9 cellular contexts compared by ENCODE assay signal in the genomic region with DNA sequence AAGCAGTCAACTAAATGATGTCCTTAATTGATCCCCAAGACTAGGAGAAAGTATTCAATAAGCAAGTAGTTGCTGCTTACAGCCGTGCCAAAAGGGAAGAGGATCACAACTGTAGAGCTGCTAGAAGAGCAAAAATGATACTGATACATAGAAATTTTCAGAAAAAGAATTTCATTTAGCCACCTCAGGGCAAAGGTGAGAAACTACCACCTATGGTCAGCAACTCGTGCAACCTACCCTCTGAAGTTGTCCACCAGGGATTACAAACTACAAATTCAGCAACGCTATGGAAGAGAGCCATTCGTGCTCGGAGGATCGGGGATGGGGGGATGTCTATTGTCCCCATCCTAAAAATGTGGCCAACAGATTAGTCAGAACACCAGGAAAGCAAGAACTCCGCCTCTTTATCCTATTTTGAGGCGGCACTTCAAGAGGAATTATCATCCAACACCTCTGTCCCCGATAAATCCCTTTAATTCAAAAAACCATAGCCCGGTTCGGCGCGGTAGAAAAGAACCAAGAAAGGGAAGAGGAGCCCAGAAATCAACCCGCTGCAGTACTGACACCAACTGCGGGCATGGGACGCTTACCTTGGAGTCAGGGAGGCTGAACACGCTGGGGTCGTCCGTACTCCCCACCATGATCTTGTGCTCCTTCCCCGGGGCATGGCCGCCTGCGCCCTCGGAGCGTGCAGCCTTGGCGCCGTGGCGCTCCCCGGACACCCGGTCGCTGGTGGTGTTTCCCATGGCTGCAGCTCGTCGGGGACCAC. TPM values are rescaled to one million over a fixed set of nuclear protein-coding genes. Genes with fewer than 3 reads are reported as not detected.
DNase-seq lines count a peak whose midpoint lies in the region; ATAC-seq, FAIRE-seq and TF ChIP-seq lines count a peak whose summit lies in the region.
"Had no signal": no experiment of that assay in that cellular context is flagged by ENCODE, and none has a peak within 500 bp of the region (broad histone marks: within the 10 kb centered on the region; RNA-seq: fewer than 3 reads in every experiment).

No MANE protein-coding gene starts in this region.

- H2AFZ ChIP-seq in Karpas-422 (ENCODE audit: low read length) (peak overlapping the region; percentile 96), astrocyte (ENCODE audit: low read depth, low read length) (peak overlapping the region; percentile 67), keratinocyte (ENCODE audit: control insufficient read depth, low read length) (peak overlapping the region; percentile 83)

- H3K4me3 ChIP-seq in Karpas-422 (ENCODE audit: low read length) (peak overlapping the region; percentile 93), astrocyte (ENCODE audit: insufficient read depth, low read depth, low read length) (peak overlapping the region; percentile 88), keratinocyte (ENCODE audit: control insufficient read depth in 2 of 3, extremely low read depth in 1 of 3, insufficient read depth in 2 of 3, low read depth in 1 of 3, low read length in 3 of 3) (peak overlapping the region; percentile 69 to 97 (median 95))

- no peaks in the 10 kb centered on the region for H3K9me1 ChIP-seq in keratinocyte (ENCODE audit: control insufficient read depth, extremely low read depth, insufficient read depth, low read length)

- H3K36me3 ChIP-seq in Karpas-422 (ENCODE audit: insufficient read depth, low read length) (no peaks in the 10 kb centered on the region), astrocyte (ENCODE audit: insufficient read depth, low read length) (no peaks in the 10 kb centered on the region), keratinocyte (ENCODE audit: control insufficient read depth in 2 of 2, extremely low read depth in 1 of 2, insufficient read depth in 2 of 2, low read length in 2 of 2) (peaks cover 1 to 3% of the 10 kb centered on the region in 2 experiments)

- no peaks in the 10 kb centered on the region for H3K9me2 ChIP-seq in Karpas-422 (replicated peaks; ENCODE audit: insufficient read depth, low read length)

- H3K27me3 Mint-ChIP-seq in astrocyte (ENCODE audit: low read depth, unreplicated experiment) = no peaks in the 10 kb centered on the region
- no peaks in the 10 kb centered on the region for H3K27me3 Mint-ChIP-seq in stimulated activated naive CD8-positive, alpha-beta T cell treated with anti-CD3 and anti-CD28 coated beads, Interleukin-15, Interleukin-2, amounts not matched to agents 100 ng/mL and 50 ng/mL, for 24 hours

- dilution Hi-C loops in keratinocyte (cut with MboI; ENCODE audit: extremely low pct_ligation_motif_present, low sequenced_read_pairs) = no loop called here

- peak; percentile 10 to 35 for DNase-seq in NOMO-1 (lab: John Stamatoyannopoulos, UW; ENCODE audit: unreplicated experiment in 2 of 2)
- no peak for DNase-seq in NOMO-1 treated with dmso at 0.1 percent for 144 hours (lab: John Stamatoyannopoulos, UW; ENCODE audit: unreplicated experiment)
- peak; percentile 49 for DNase-seq in Karpas-422
- DNase-seq in astrocyte (ENCODE audit: low read depth) = no peak
- DNase-seq in keratinocyte (ENCODE audit: low read depth, low spot score) = no peak
- DNase-seq in NCI-H1694 treated with DMSO at 0.1 percent for 48 hours (lab: John Stamatoyannopoulos, UW) = no peak

- H3K4me3 Mint-ChIP-seq in astrocyte (ENCODE audit: unreplicated experiment) = peak overlapping the region; percentile 98
- peak overlapping the region; percentile 99 for H3K4me3 Mint-ChIP-seq in stimulated activated naive CD8-positive, alpha-beta T cell treated with anti-CD3 and anti-CD28 coated beads, Interleukin-15, Interleukin-2, amounts not matched to agents 100 ng/mL and 50 ng/mL, for 24 hours

- H3K4me1 ChIP-seq in Karpas-422 (ENCODE audit: low read length) (peaks cover 30% of the 10 kb centered on the region), astrocyte (ENCODE audit: insufficient read depth, low read length) (peaks cover 33% of the 10 kb centered on the region), keratinocyte (ENCODE audit: control insufficient read depth, extremely low read depth, insufficient read depth, low read length) (peaks cover 41% of the 10 kb centered on the region)

- H3K9me3 Mint-ChIP-seq in astrocyte (ENCODE audit: unreplicated experiment) = peaks cover 3% of the 10 kb centered on the region
- H3K9me3 Mint-ChIP-seq in stimulated activated naive CD8-positive, alpha-beta T cell treated with anti-CD3 and anti-CD28 coated beads, Interleukin-15, Interleukin-2, amounts not matched to agents 100 ng/mL and 50 ng/mL, for 24 hours = peaks cover 4% of the 10 kb centered on the region

- H3K27me3 ChIP-seq in Karpas-422 (ENCODE audit: low read length) = no peaks in the 10 kb centered on the region
- no peaks in the 10 kb centered on the region for H3K27me3 ChIP-seq in astrocyte (ENCODE audit: insufficient read depth, low read length)
- H3K27me3 ChIP-seq in keratinocyte (ENCODE audit: control insufficient read depth, extremely low read depth, insufficient read depth, low read length) = no peaks in the 10 kb centered on the region

- FAIRE-seq in astrocyte (lab: Jason Lieb, UNC) = no peak
- no peak for FAIRE-seq in keratinocyte (lab: Jason Lieb, UNC)
- FAIRE-seq: endometrium had no signal

- H3K27ac Mint-ChIP-seq in astrocyte (ENCODE audit: unreplicated experiment) = peak overlapping the region; percentile 100
- H3K27ac Mint-ChIP-seq in stimulated activated naive CD8-positive, alpha-beta T cell treated with anti-CD3 and anti-CD28 coated beads, Interleukin-15, Interleukin-2, amounts not matched to agents 100 ng/mL and 50 ng/mL, for 24 hours = peak overlapping the region; percentile 79

- H3K9ac ChIP-seq in Karpas-422 (ENCODE audit: low read length) (peak overlapping the region; percentile 88), astrocyte (ENCODE audit: low read length) (peak overlapping the region; percentile 94), keratinocyte (ENCODE audit: control insufficient read depth, extremely low read depth, insufficient read depth, low read length) (peak overlapping the region; percentile 94)

- no peaks in the 10 kb centered on the region for H3K36me3 Mint-ChIP-seq in astrocyte (ENCODE audit: low read depth, unreplicated experiment)
- H3K36me3 Mint-ChIP-seq in stimulated activated naive CD8-positive, alpha-beta T cell treated with anti-CD3 and anti-CD28 coated beads, Interleukin-15, Interleukin-2, amounts not matched to agents 100 ng/mL and 50 ng/mL, for 24 hours (ENCODE audit: low read depth) = peaks cover 17% of the 10 kb centered on the region

- H3K4me1 Mint-ChIP-seq in astrocyte (ENCODE audit: low read depth, unreplicated experiment) = peaks cover 33% of the 10 kb centered on the region
- peaks cover 39% of the 10 kb centered on the region for H3K4me1 Mint-ChIP-seq in stimulated activated naive CD8-positive, alpha-beta T cell treated with anti-CD3 and anti-CD28 coated beads, Interleukin-15, Interleukin-2, amounts not matched to agents 100 ng/mL and 50 ng/mL, for 24 hours (ENCODE audit: low read depth)

- peak overlapping the region; percentile 98 for H3K4me2 ChIP-seq in Karpas-422 (ENCODE audit: low read depth, low read length, poor library complexity, severe bottlenecking)
- H3K4me2 ChIP-seq in astrocyte (ENCODE audit: low read length) = peak overlapping the region; percentile 85
- H3K4me2 ChIP-seq in keratinocyte (ENCODE audit: control insufficient read depth, extremely low read depth, insufficient read depth, low read depth, low read length) = peak overlapping the region; percentile 57

- H3K79me2 ChIP-seq in Karpas-422 (ENCODE audit: low read length) (peaks cover 52% of the 10 kb centered on the region), astrocyte (ENCODE audit: insufficient read depth, low read length) (peaks cover 55% of the 10 kb centered on the region), keratinocyte (ENCODE audit: control insufficient read depth, insufficient read depth, low read length) (peaks cover 46% of the 10 kb centered on the region)

- peak overlapping the region; percentile 40; the same call in 1 of the 2 replicates for H3K27ac ChIP-seq in Karpas-422 (ENCODE audit: low read length)
- peak overlapping the region; percentile 89 for H3K27ac ChIP-seq in astrocyte (ENCODE audit: low read depth, low read length)
- H3K27ac ChIP-seq in keratinocyte (ENCODE audit: control insufficient read depth, insufficient read depth, low read length) = peak overlapping the region; percentile 81

- H3K9me3 ChIP-seq in Karpas-422 (ENCODE audit: low read length) (no peaks in the 10 kb centered on the region), astrocyte (ENCODE audit: insufficient read depth, low read depth, low read length) (no peaks in the 10 kb centered on the region), keratinocyte (ENCODE audit: control insufficient read depth, low read depth, low read length) (no peaks in the 10 kb centered on the region)

- ATAC-seq in GM21360 (IDR thresholded peaks at IDR 0.05; ENCODE audit: unreplicated experiment) = no peak

- no peak for TF ChIP-seq CTCF in astrocyte (IDR thresholded peaks at IDR 0.05; ENCODE audit: insufficient read depth, low read depth, low read length)
- TF ChIP-seq CTCF in keratinocyte (optimal IDR thresholded peaks at IDR 0.05 in 1 of 3, IDR thresholded peaks at IDR 0.05 in 1 of 3, conservative IDR thresholded peaks at IDR 0.05 in 1 of 3; ENCODE audit: extremely low read depth in 1 of 3, insufficient read depth in 2 of 3, low read length in 3 of 3) = no peak

- H4K20me1 ChIP-seq in Karpas-422 (ENCODE audit: insufficient read depth, low read depth, low read length) (no peaks in the 10 kb centered on the region), astrocyte (ENCODE audit: insufficient read depth, low read length) (no peaks in the 10 kb centered on the region), keratinocyte (ENCODE audit: control insufficient read depth, extremely low read depth, insufficient read depth, low read length) (no peaks in the 10 kb centered on the region)

RNA-seq across cellular contexts. Expression of gene PRKAB2, which starts 0.7 kb away (rescaled TPM):
- total RNA-seq in Karpas-422 (2014; rRNA removed; shearing (Covaris generic); ENCODE audit: low replicate concordance) = 6.7 and 12.4 TPM in 2 replicates
- 48.5 and 49.0 TPM in 2 replicates for total RNA-seq in astrocyte
- 20.9 to 39.9 TPM (median 35.6 TPM) in 3 replicates for polyA plus RNA-seq in keratinocyte
- polyA plus RNA-seq in keratinocyte (2011; ENCODE audit: low read depth) = 9.5 TPM
- polyA plus RNA-seq in keratinocyte (2011; cell fraction: cytosol; rRNA removed) = 13.5 and 29.8 TPM in 2 replicates
- 48.3 and 61.4 TPM in 2 replicates for polyA plus RNA-seq in keratinocyte (2011; cell fraction: nucleus; rRNA removed)
- 12.8 and 14.2 TPM in 2 replicates for polyA plus RNA-seq in keratinocyte (2012; ENCODE audit: low replicate concordance)
- polyA minus RNA-seq in keratinocyte = 7.3 to 31.5 TPM (median 26.2 TPM) in 3 replicates
- polyA minus RNA-seq in keratinocyte (2011; cell fraction: cytosol; rRNA and poly(A)+ RNA removed) = 17.5 TPM
- polyA minus RNA-seq in keratinocyte (2011; cell fraction: nucleus; rRNA and poly(A)+ RNA removed) = 22.2 and 34.9 TPM in 2 replicates

RNA-seq across cellular contexts. Expression of gene FMO5, which starts 53.6 kb away (rescaled TPM):
- not detected in 2 replicates for total RNA-seq in Karpas-422 (2014; rRNA removed; shearing (Covaris generic); ENCODE audit: low replicate concordance)
- 1.0 and 1.3 TPM in 2 replicates for total RNA-seq in astrocyte
- 0.18 to 0.61 TPM (median 0.31 TPM) in 3 replicates for polyA plus RNA-seq in keratinocyte
- 0.30 TPM for polyA plus RNA-seq in keratinocyte (2011; ENCODE audit: low read depth)
- 0.31 and 0.47 TPM in 2 replicates for polyA plus RNA-seq in keratinocyte (2011; cell fraction: cytosol; rRNA removed)
- 0.96 and 1.1 TPM in 2 replicates for polyA plus RNA-seq in keratinocyte (2011; cell fraction: nucleus; rRNA removed)
- 0.34 and 0.39 TPM in 2 replicates for polyA plus RNA-seq in keratinocyte (2012; ENCODE audit: low replicate concordance)
- 0.22 to 1.1 TPM (median 0.33 TPM) in 3 replicates for polyA minus RNA-seq in keratinocyte
- not detected for polyA minus RNA-seq in keratinocyte (2011; cell fraction: cytosol; rRNA and poly(A)+ RNA removed)
- 0.21 and 0.31 TPM in 2 replicates for polyA minus RNA-seq in keratinocyte (2011; cell fraction: nucleus; rRNA and poly(A)+ RNA removed)

Comparison
In these comparisons a context has a peak if more than half of its experiments do, and no peak if none do; other contexts are left out.
1. DNase-seq: peak in NOMO-1 (2 of 2) and Karpas-422 (single experiment); none in NOMO-1 treated with dmso at 0.1 percent for 144 hours (single experiment), astrocyte (single experiment), keratinocyte (single experiment) and NCI-H1694 treated with DMSO at 0.1 percent for 48 hours (single experiment).
2. Peak in every context shown above with its lines, with median percentiles within 50 percentile points of each other: H2AFZ ChIP-seq, H3K27ac ChIP-seq, H3K4me2 ChIP-seq, H3K4me3 ChIP-seq and H3K9ac ChIP-seq.